In genomic region chr11:121464352-121464946, GRCh38 we compare ENCODE assay signal across 1 cellular context.
TF ChIP-seq lines count a peak whose summit lies in the region.

No MANE protein-coding gene starts in this region.

TF ChIP-seq in HCT116, 20 proteins besides CTCF, POLR2A, EP300 and RAD21 (continued from another document):
- no peak for TF ChIP-seq REST (IDR thresholded peaks at IDR 0.05; ENCODE audit: low read depth)
- no peak for TF ChIP-seq SRF (IDR thresholded peaks at IDR 0.05; ENCODE audit: low read depth)
- no peak; the same call in 1 of the 2 replicates for TF ChIP-seq CBX3 (IDR thresholded peaks at IDR 0.05; ENCODE audit: low read depth)
